Comparison of ENCODE assay signal across 1 cellular context in genomic region chr13:84821261-84821660, GRCh38.
TF ChIP-seq lines count a peak whose summit lies in the region.

No MANE protein-coding gene starts in this region.

TF ChIP-seq in SK-N-SH treated with all-trans-retinoic acid at 6 μM for 48 hours, 23 proteins besides CTCF, POLR2A, EP300 and RAD21 (continued from another document):
- TF ChIP-seq SNAI2 (CRISPR knock-in tag; IDR thresholded peaks at IDR 0.05), result no peak
